ENCODE assay signal across 9 cellular contexts in genomic region chr3:126654571-126655393, GRCh38. TPM values are rescaled to one million over a fixed set of nuclear protein-coding genes. Genes with fewer than 3 reads are reported as not detected.
DNase-seq lines count a peak whose midpoint lies in the region; ATAC-seq, FAIRE-seq and TF ChIP-seq lines count a peak whose summit lies in the region.
"Had no signal": no experiment of that assay in that cellular context is flagged by ENCODE, and none has a peak within 500 bp of the region (broad histone marks: within the 10 kb centered on the region; RNA-seq: fewer than 3 reads in every experiment).

TXNRD3 (minus strand) TSS chr3:126655124.

- peaks cover 2% of the 10 kb centered on the region for H3K79me2 ChIP-seq in keratinocyte (ENCODE audit: control insufficient read depth, insufficient read depth, low read length)

- no peaks in the 10 kb centered on the region for H4K20me1 ChIP-seq in keratinocyte (ENCODE audit: control insufficient read depth, extremely low read depth, insufficient read depth, low read length)

- H3K27ac Mint-ChIP-seq in central memory CD8-positive, alpha-beta T cell (ENCODE audit: low read depth): no peak within 1 kb of the TSS

- H3K9me3 Mint-ChIP-seq in central memory CD8-positive, alpha-beta T cell: no peaks in the 10 kb centered on the region

- H3K4me1 Mint-ChIP-seq in central memory CD8-positive, alpha-beta T cell: no peaks in the 10 kb centered on the region

- no peaks in the 10 kb centered on the region for H3K9me1 ChIP-seq in keratinocyte (ENCODE audit: control insufficient read depth, extremely low read depth, insufficient read depth, low read length)

- ATAC-seq in central memory CD8-positive, alpha-beta T cell (replicated peaks; ENCODE audit: extremely low read depth, poor library complexity, severe bottlenecking): peak; percentile 78
- ATAC-seq in GM19395 (IDR thresholded peaks at IDR 0.05; ENCODE audit: unreplicated experiment): no peak

- H3K27me3 Mint-ChIP-seq in central memory CD8-positive, alpha-beta T cell: peaks cover 52% of the 10 kb centered on the region

- TF ChIP-seq CTCF in keratinocyte (optimal IDR thresholded peaks at IDR 0.05 in 1 of 3, IDR thresholded peaks at IDR 0.05 in 1 of 3, conservative IDR thresholded peaks at IDR 0.05 in 1 of 3; ENCODE audit: extremely low read depth in 1 of 3, insufficient read depth in 2 of 3, low read length in 3 of 3): peak in 1 of 3 experiments; percentile 33

- peak within 1 kb of the TSS; percentile 51 for H3K27ac ChIP-seq in keratinocyte (ENCODE audit: control insufficient read depth, insufficient read depth, low read length)

- peak within 1 kb of the TSS; percentile 83 for H3K4me3 Mint-ChIP-seq in central memory CD8-positive, alpha-beta T cell

- dilution Hi-C loops in keratinocyte (cut with MboI; ENCODE audit: extremely low pct_ligation_motif_present, low sequenced_read_pairs): no loop called here

- H3K9me3 ChIP-seq in keratinocyte (ENCODE audit: control insufficient read depth, low read depth, low read length): no peaks in the 10 kb centered on the region

- FAIRE-seq in keratinocyte (lab: Jason Lieb, UNC): no peak
- FAIRE-seq: islet of Langerhans had no signal

- no peaks in the 10 kb centered on the region for H3K36me3 ChIP-seq in keratinocyte (ENCODE audit: control insufficient read depth in 2 of 2, extremely low read depth in 1 of 2, insufficient read depth in 2 of 2, low read length in 2 of 2)

- no peaks in the 10 kb centered on the region for H3K36me3 Mint-ChIP-seq in central memory CD8-positive, alpha-beta T cell (ENCODE audit: insufficient read depth)

- H3K4me3 ChIP-seq in keratinocyte (ENCODE audit: control insufficient read depth in 2 of 3, extremely low read depth in 1 of 3, insufficient read depth in 2 of 3, low read depth in 1 of 3, low read length in 3 of 3): peak within 1 kb of the TSS; percentile 51 to 90 (median 82)

- peak within 1 kb of the TSS; percentile 91 for H2AFZ ChIP-seq in keratinocyte (ENCODE audit: control insufficient read depth, low read length)

- peak; percentile 52 for DNase-seq in GDM1 (lab: John Stamatoyannopoulos, UW)
- DNase-seq in NCI-H1930 (lab: John Stamatoyannopoulos, UW): peak; percentile 75 to 79
- peak; percentile 61 for DNase-seq in activated CD4-positive, alpha-beta T cell treated with anti-CD3 and anti-CD28 coated beads for 1 hour
- peak in 1 of 2 donors; percentile 28 for DNase-seq in central memory CD8-positive, alpha-beta T cell (ENCODE audit: low spot score in 2 of 2)
- no peak for DNase-seq in keratinocyte (ENCODE audit: low read depth, low spot score)
- DNase-seq in stimulated activated CD4-positive, alpha-beta T cell treated with anti-CD3 and anti-CD28 coated beads, Interleukin-12 subunit alpha, Interleukin-12 subunit beta, amount 100 ng/mL, for 24 hours (ENCODE audit: low read depth in 2 of 2): peak; percentile 58 to 80
- no peak for DNase-seq in OCI-M2 (lab: John Stamatoyannopoulos, UW; ENCODE audit: unreplicated experiment)

- peak within 1 kb of the TSS; percentile 83 for H3K9ac ChIP-seq in keratinocyte (ENCODE audit: control insufficient read depth, extremely low read depth, insufficient read depth, low read length)

- H3K27me3 ChIP-seq in keratinocyte (ENCODE audit: control insufficient read depth, extremely low read depth, insufficient read depth, low read length): peaks cover 3% of the 10 kb centered on the region

- H3K4me1 ChIP-seq in keratinocyte (ENCODE audit: control insufficient read depth, extremely low read depth, insufficient read depth, low read length): peaks cover 13% of the 10 kb centered on the region

- peak within 1 kb of the TSS; percentile 96 for H3K4me2 ChIP-seq in keratinocyte (ENCODE audit: control insufficient read depth, extremely low read depth, insufficient read depth, low read depth, low read length)

RNA-seq across cellular contexts. Expression of gene TXNRD3, which starts in this region (rescaled TPM):
- 6.3 to 11.0 TPM (median 9.7 TPM) in 3 replicates for polyA plus RNA-seq in keratinocyte
- polyA plus RNA-seq in keratinocyte (2011; ENCODE audit: low read depth): 10.2 TPM
- 10.2 and 11.7 TPM in 2 replicates for polyA plus RNA-seq in keratinocyte (2011; cell fraction: cytosol; rRNA removed)
- 13.5 and 17.2 TPM in 2 replicates for polyA plus RNA-seq in keratinocyte (2011; cell fraction: nucleus; rRNA removed)
- 13.9 and 14.3 TPM in 2 replicates for polyA plus RNA-seq in keratinocyte (2012; ENCODE audit: low replicate concordance)
- polyA minus RNA-seq in keratinocyte: 9.9 to 11.5 TPM (median 11.0 TPM) in 3 replicates
- 3.8 TPM for polyA minus RNA-seq in keratinocyte (2011; cell fraction: cytosol; rRNA and poly(A)+ RNA removed)
- 6.8 and 13.4 TPM in 2 replicates for polyA minus RNA-seq in keratinocyte (2011; cell fraction: nucleus; rRNA and poly(A)+ RNA removed)

Comparison
In these comparisons a context has a peak if more than half of its experiments do, and no peak if none do; other contexts are left out.
1. DNase-seq: peak in GDM1 (single experiment), NCI-H1930 (2 of 2), activated CD4-positive, alpha-beta T cell treated with anti-CD3 and anti-CD28 coated beads for 1 hour (single experiment) and stimulated activated CD4-positive, alpha-beta T cell treated with anti-CD3 and anti-CD28 coated beads, Interleukin-12 subunit alpha, Interleukin-12 subunit beta, amount 100 ng/mL, for 24 hours (2 of 2); none in keratinocyte (single experiment) and OCI-M2 (single experiment).